ENCODE assay signal across 31 cellular contexts in genomic region chr22:46459347-46460065, GRCh38.
"Had no signal": no experiment of that assay in that cellular context is flagged by ENCODE, and none has a peak within 500 bp of the region (broad histone marks: within the 10 kb centered on the region; RNA-seq: fewer than 3 reads in every experiment).

No MANE protein-coding gene starts in this region.

- H3K27ac ChIP-seq: cardiac muscle cell, SJSA1 had no signal

- H3K27me3 Mint-ChIP-seq: activated CD4-positive, alpha-beta T cell treated with anti-CD3 and anti-CD28 coated beads, Interleukin-2, amount 10 ng/mL, durations not matched to agents 7 days and 5 days; activated CD8-positive, alpha-beta memory T cell treated with anti-CD3 and anti-CD28 coated beads, Interleukin-2, amount 10 ng/mL, durations not matched to agents 7 days and 5 days had no signal

- H3K27me3 ChIP-seq: cardiac muscle cell had no signal

- H3K9me3 ChIP-seq: SJSA1, SK-N-SH had no signal

- H3K4me3 Mint-ChIP-seq: activated CD4-positive, alpha-beta memory T cell treated with anti-CD3 and anti-CD28 coated beads for 36 hours; activated CD4-positive, alpha-beta T cell treated with anti-CD3 and anti-CD28 coated beads for 36 hours; activated CD4-positive, alpha-beta T cell treated with anti-CD3 and anti-CD28 coated beads, Interleukin-2, amount 10 ng/mL, durations not matched to agents 7 days and 5 days; activated CD8-positive, alpha-beta memory T cell treated with anti-CD3 and anti-CD28 coated beads, Interleukin-2, amount 10 ng/mL, durations not matched to agents 7 days and 5 days; activated naive CD8-positive, alpha-beta T cell treated with anti-CD3 and anti-CD28 coated beads for 36 hours; activated T-cell treated with anti-CD3 and anti-CD28 coated beads, Interleukin-2, amount 50 U/mL, for 72 hours; activated T-helper 17 cell treated with anti-CD3 and anti-CD28 coated beads, Interleukin-2, amount 50 U/mL, for 72 hours; central memory CD8-positive, alpha-beta T cell; T-helper 1 cell treated with Interleukin-12 subunit alpha and Interleukin-12 subunit beta and Interleukin-4 antibody, amounts not matched to agents 30 μg/mL and 1 μg/mL, for 36 hours; T-helper 2 cell treated with Interferon-gamma antibody and Interleukin-4, amounts not matched to agents 5 μg/mL and 100 μg/mL, for 36 hours had no signal

- H3K4me2 ChIP-seq: SK-N-SH had no signal

- H3K27ac Mint-ChIP-seq: activated CD4-positive, alpha-beta memory T cell treated with anti-CD3 and anti-CD28 coated beads for 36 hours; activated CD4-positive, alpha-beta T cell treated with anti-CD3 and anti-CD28 coated beads for 36 hours; activated CD4-positive, alpha-beta T cell treated with anti-CD3 and anti-CD28 coated beads, Interleukin-2, amount 10 ng/mL, durations not matched to agents 7 days and 5 days; activated CD8-positive, alpha-beta memory T cell treated with anti-CD3 and anti-CD28 coated beads, Interleukin-2, amount 10 ng/mL, durations not matched to agents 7 days and 5 days; activated naive CD8-positive, alpha-beta T cell treated with anti-CD3 and anti-CD28 coated beads for 36 hours; activated T-cell treated with anti-CD3 and anti-CD28 coated beads, Interleukin-2, amount 50 U/mL, for 72 hours; activated T-helper 17 cell treated with anti-CD3 and anti-CD28 coated beads, Interleukin-2, amount 50 U/mL, for 72 hours; T-helper 1 cell treated with Interleukin-12 subunit alpha and Interleukin-12 subunit beta and Interleukin-4 antibody, amounts not matched to agents 30 μg/mL and 1 μg/mL, for 36 hours; T-helper 2 cell treated with Interferon-gamma antibody and Interleukin-4, amounts not matched to agents 5 μg/mL and 100 μg/mL, for 36 hours had no signal

- ATAC-seq: activated CD4-positive, alpha-beta T cell treated with anti-CD3 and anti-CD28 coated beads for 36 hours; activated CD4-positive, CD25-positive, alpha-beta regulatory T cell treated with anti-CD3 and anti-CD28 coated beads, Interleukin-2, amount 50 U/mL, for 24 hours; activated CD8-positive, alpha-beta memory T cell treated with anti-CD3 and anti-CD28 coated beads, Interleukin-2, amount 10 ng/mL, durations not matched to agents 7 days and 5 days; activated T-cell treated with anti-CD3 and anti-CD28 coated beads, Interleukin-2, amount 50 U/mL, for 72 hours; activated T-helper 17 cell treated with anti-CD3 and anti-CD28 coated beads, Interleukin-2, amount 50 U/mL, for 72 hours; Panc1 had no signal

- DNase-seq: activated CD4-positive, alpha-beta memory T cell treated with anti-CD3 and anti-CD28 coated beads for 36 hours; activated CD4-positive, alpha-beta T cell treated with anti-CD3 and anti-CD28 coated beads for 36 hours; activated CD4-positive, alpha-beta T cell treated with anti-CD3 and anti-CD28 coated beads, Interleukin-2, amount 10 ng/mL, durations not matched to agents 7 days and 5 days; activated CD8-positive, alpha-beta memory T cell treated with anti-CD3 and anti-CD28 coated beads for 24 hours; activated CD8-positive, alpha-beta memory T cell treated with anti-CD3 and anti-CD28 coated beads, Interleukin-2, amount 10 ng/mL, durations not matched to agents 7 days and 5 days; activated CD8-positive, alpha-beta memory T cell treated with anti-CD3 and anti-CD28 coated beads, Interleukin-2, amount 50 U/mL, for 48 hours; activated effector memory CD4-positive, alpha-beta T cell treated with anti-CD3 and anti-CD28 coated beads, Interleukin-2, amount 50 U/mL, for 16 hours; activated naive CD4-positive, alpha-beta T cell; activated naive CD4-positive, alpha-beta T cell treated with anti-CD3 and anti-CD28 coated beads, Interleukin-2, amount 50 U/mL, for 16 hours; activated naive CD8-positive, alpha-beta T cell treated with anti-CD3 and anti-CD28 coated beads for 36 hours; activated T-cell treated with anti-CD3 and anti-CD28 coated beads, Interleukin-2, amount 50 U/mL, for 72 hours; amniotic stem cell; Kasumi-1; MM.1S; MV-4-11; NCI-H1092; NCI-H1436 treated with DMSO at 0.1 percent for 48 hours; NCI-H1694 treated with DMSO at 0.1 percent for 48 hours; NCI-H2029; NCI-H345; NCI-H524 treated with DMSO at 0.1 percent for 48 hours; SHP77 treated with DMSO at 0.1 percent for 48 hours; SK-N-SH had no signal

- H3K4me3 ChIP-seq: cardiac muscle cell, SJSA1 had no signal

- H3K36me3 Mint-ChIP-seq: activated CD4-positive, alpha-beta memory T cell treated with anti-CD3 and anti-CD28 coated beads for 36 hours; activated CD8-positive, alpha-beta memory T cell treated with anti-CD3 and anti-CD28 coated beads, Interleukin-2, amount 10 ng/mL, durations not matched to agents 7 days and 5 days; activated naive CD8-positive, alpha-beta T cell treated with anti-CD3 and anti-CD28 coated beads for 36 hours had no signal

- H3K4me1 Mint-ChIP-seq: activated CD4-positive, alpha-beta T cell treated with anti-CD3 and anti-CD28 coated beads, Interleukin-2, amount 10 ng/mL, durations not matched to agents 7 days and 5 days; activated CD8-positive, alpha-beta memory T cell treated with anti-CD3 and anti-CD28 coated beads, Interleukin-2, amount 10 ng/mL, durations not matched to agents 7 days and 5 days; activated T-helper 17 cell treated with anti-CD3 and anti-CD28 coated beads, Interleukin-2, amount 50 U/mL, for 72 hours had no signal

- H3K36me3 ChIP-seq: cardiac muscle cell, SJSA1 had no signal

- H3K9ac ChIP-seq: SK-N-SH had no signal

- H3K9me3 Mint-ChIP-seq: activated CD4-positive, alpha-beta memory T cell treated with anti-CD3 and anti-CD28 coated beads for 36 hours; activated CD4-positive, alpha-beta T cell treated with anti-CD3 and anti-CD28 coated beads, Interleukin-2, amount 10 ng/mL, durations not matched to agents 7 days and 5 days; activated naive CD8-positive, alpha-beta T cell treated with anti-CD3 and anti-CD28 coated beads for 36 hours; activated T-cell treated with anti-CD3 and anti-CD28 coated beads, Interleukin-2, amount 50 U/mL, for 72 hours; activated T-helper 17 cell treated with anti-CD3 and anti-CD28 coated beads, Interleukin-2, amount 50 U/mL, for 72 hours; central memory CD8-positive, alpha-beta T cell; T-helper 1 cell treated with Interleukin-12 subunit alpha and Interleukin-12 subunit beta and Interleukin-4 antibody, amounts not matched to agents 30 μg/mL and 1 μg/mL, for 36 hours; T-helper 2 cell treated with Interferon-gamma antibody and Interleukin-4, amounts not matched to agents 5 μg/mL and 100 μg/mL, for 36 hours had no signal
